In genomic region chr6:1468126-1468525, GRCh38 we compare ENCODE assay signal across 35 cellular contexts.
"Had no signal": no experiment of that assay in that cellular context is flagged by ENCODE, and none has a peak within 500 bp of the region (broad histone marks: within the 10 kb centered on the region; RNA-seq: fewer than 3 reads in every experiment).

No MANE protein-coding gene starts in this region.

- H3K9me3 Mint-ChIP-seq: activated naive CD4-positive, alpha-beta T cell treated with anti-CD3 and anti-CD28 coated beads for 36 hours; activated naive CD8-positive, alpha-beta T cell treated with anti-CD3 and anti-CD28 coated beads for 36 hours; natural killer cell treated with Interleukin-12 subunit alpha and Interleukin-12 subunit beta and Interleukin-15 and Interleukin-18, amount 100 ng/mL, for 72 hours; stimulated activated memory B cell treated with anti-CD40 and anti-IgM and Interleukin-4, amounts not matched to agents 10 μg/mL and 1 μg/mL and 100 μg/mL, for 72 hours; stimulated activated naive CD8-positive, alpha-beta T cell treated with anti-CD3 and anti-CD28 coated beads, Interleukin-15, amount 100 ng/mL, for 72 hours; T-helper 1 cell treated with Interleukin-12 subunit alpha and Interleukin-12 subunit beta and Interleukin-4 antibody, amounts not matched to agents 30 μg/mL and 1 μg/mL, for 36 hours had no signal

- H3K36me3 ChIP-seq: adrenal gland, colonic mucosa, gastrocnemius medialis, left lung, lower lobe of right lung, neutrophil, sigmoid colon, upper lobe of left lung had no signal

- H3K27me3 ChIP-seq: adrenal gland, body of pancreas, colonic mucosa, gastrocnemius medialis, neutrophil, sigmoid colon, upper lobe of left lung had no signal

- H3K4me3 ChIP-seq: adrenal gland, body of pancreas, colonic mucosa, gastrocnemius medialis, left lung, lower lobe of right lung, sigmoid colon, smooth muscle cell, upper lobe of left lung had no signal

- DNase-seq: activated CD4-positive, alpha-beta T cell treated with anti-CD3 and anti-CD28 coated beads for 48 hours; activated CD4-positive, alpha-beta T cell treated with anti-CD3 and anti-CD28 coated beads, Interleukin-2, amount 50 U/mL, for 48 hours; activated CD8-positive, alpha-beta memory T cell treated with anti-CD3 and anti-CD28 coated beads for 24 hours; activated effector memory CD4-positive, alpha-beta T cell treated with Interleukin-2 at 50 U/mL for 16 hours; activated naive CD4-positive, alpha-beta T cell treated with anti-CD3 and anti-CD28 coated beads for 36 hours; activated naive CD8-positive, alpha-beta T cell treated with anti-CD3 and anti-CD28 coated beads for 36 hours; adrenal gland; aorta; body of pancreas; cerebellar nuclear complex; colonic mucosa; effector memory CD4-positive, alpha-beta T cell; erythroblast; gastrocnemius medialis; glutamatergic neuron; left lung; lower lobe of right lung; mesenchymal stem cell; retina; sigmoid colon; stimulated activated CD4-positive, alpha-beta T cell treated with anti-CD3 and anti-CD28 coated beads, Interleukin-1b, Interleukin-23, amount 100 ng/mL, for 48 hours; stimulated activated CD4-positive, alpha-beta T cell treated with anti-CD3 and anti-CD28 coated beads, Interleukin-4, amount 100 ng/mL, for 4 hours; stimulated activated CD8-positive, alpha-beta memory T cell treated with anti-CD3 and anti-CD28 coated beads, Interleukin-4, amount 100 ng/mL, for 48 hours; stimulated activated naive CD8-positive, alpha-beta T cell treated with anti-CD3 and anti-CD28 coated beads, Interleukin-15, amount 100 ng/mL, for 72 hours; substantia nigra; T-helper 9 cell; upper lobe of left lung had no signal

- ATAC-seq: activated CD4-positive, CD25-positive, alpha-beta regulatory T cell treated with anti-CD3 and anti-CD28 coated beads, Interleukin-2, amount 50 U/mL, for 24 hours; body of pancreas; gastrocnemius medialis; left lung; lower lobe of right lung; natural killer cell treated with Interleukin-12 subunit alpha and Interleukin-12 subunit beta and Interleukin-15 and Interleukin-18, amount 100 ng/mL, for 72 hours; stimulated activated memory B cell treated with anti-CD40 and anti-IgM and Interleukin-4, amounts not matched to agents 10 μg/mL and 1 μg/mL and 100 μg/mL, for 72 hours; stimulated activated naive CD8-positive, alpha-beta T cell treated with anti-CD3 and anti-CD28 coated beads, Interleukin-15, amount 100 ng/mL, for 72 hours had no signal

- H3K4me3 Mint-ChIP-seq: activated naive CD4-positive, alpha-beta T cell treated with anti-CD3 and anti-CD28 coated beads for 36 hours; activated naive CD8-positive, alpha-beta T cell treated with anti-CD3 and anti-CD28 coated beads for 36 hours; natural killer cell treated with Interleukin-12 subunit alpha and Interleukin-12 subunit beta and Interleukin-15 and Interleukin-18, amount 100 ng/mL, for 72 hours; stimulated activated memory B cell treated with anti-CD40 and anti-IgM and Interleukin-4, amounts not matched to agents 10 μg/mL and 1 μg/mL and 100 μg/mL, for 72 hours; stimulated activated naive CD8-positive, alpha-beta T cell treated with anti-CD3 and anti-CD28 coated beads, Interleukin-15, amount 100 ng/mL, for 72 hours; T-helper 1 cell treated with Interleukin-12 subunit alpha and Interleukin-12 subunit beta and Interleukin-4 antibody, amounts not matched to agents 30 μg/mL and 1 μg/mL, for 36 hours had no signal

- H3K27ac Mint-ChIP-seq: activated naive CD4-positive, alpha-beta T cell treated with anti-CD3 and anti-CD28 coated beads for 36 hours; activated naive CD8-positive, alpha-beta T cell treated with anti-CD3 and anti-CD28 coated beads for 36 hours; natural killer cell treated with Interleukin-12 subunit alpha and Interleukin-12 subunit beta and Interleukin-15 and Interleukin-18, amount 100 ng/mL, for 72 hours; progenitor cell of endocrine pancreas; stimulated activated memory B cell treated with anti-CD40 and anti-IgM and Interleukin-4, amounts not matched to agents 10 μg/mL and 1 μg/mL and 100 μg/mL, for 72 hours; T-helper 1 cell treated with Interleukin-12 subunit alpha and Interleukin-12 subunit beta and Interleukin-4 antibody, amounts not matched to agents 30 μg/mL and 1 μg/mL, for 36 hours had no signal

- H3K27ac ChIP-seq: adrenal gland, body of pancreas, colonic mucosa, gastrocnemius medialis, left lung, lower lobe of right lung, neutrophil, sigmoid colon, upper lobe of left lung, VCaP had no signal

- H3K4me1 ChIP-seq: adrenal gland, body of pancreas, colonic mucosa, gastrocnemius medialis, left lung, lower lobe of right lung, sigmoid colon, upper lobe of left lung had no signal

- H3K36me3 Mint-ChIP-seq: activated naive CD8-positive, alpha-beta T cell treated with anti-CD3 and anti-CD28 coated beads for 36 hours; natural killer cell treated with Interleukin-12 subunit alpha and Interleukin-12 subunit beta and Interleukin-15 and Interleukin-18, amount 100 ng/mL, for 72 hours; stimulated activated memory B cell treated with anti-CD40 and anti-IgM and Interleukin-4, amounts not matched to agents 10 μg/mL and 1 μg/mL and 100 μg/mL, for 72 hours had no signal

- H3K4me2 ChIP-seq: smooth muscle cell had no signal

- H3K9me3 ChIP-seq: adrenal gland, body of pancreas, colonic mucosa, gastrocnemius medialis, left lung, lower lobe of right lung, neutrophil, sigmoid colon, upper lobe of left lung had no signal
